In the genomic region with DNA sequence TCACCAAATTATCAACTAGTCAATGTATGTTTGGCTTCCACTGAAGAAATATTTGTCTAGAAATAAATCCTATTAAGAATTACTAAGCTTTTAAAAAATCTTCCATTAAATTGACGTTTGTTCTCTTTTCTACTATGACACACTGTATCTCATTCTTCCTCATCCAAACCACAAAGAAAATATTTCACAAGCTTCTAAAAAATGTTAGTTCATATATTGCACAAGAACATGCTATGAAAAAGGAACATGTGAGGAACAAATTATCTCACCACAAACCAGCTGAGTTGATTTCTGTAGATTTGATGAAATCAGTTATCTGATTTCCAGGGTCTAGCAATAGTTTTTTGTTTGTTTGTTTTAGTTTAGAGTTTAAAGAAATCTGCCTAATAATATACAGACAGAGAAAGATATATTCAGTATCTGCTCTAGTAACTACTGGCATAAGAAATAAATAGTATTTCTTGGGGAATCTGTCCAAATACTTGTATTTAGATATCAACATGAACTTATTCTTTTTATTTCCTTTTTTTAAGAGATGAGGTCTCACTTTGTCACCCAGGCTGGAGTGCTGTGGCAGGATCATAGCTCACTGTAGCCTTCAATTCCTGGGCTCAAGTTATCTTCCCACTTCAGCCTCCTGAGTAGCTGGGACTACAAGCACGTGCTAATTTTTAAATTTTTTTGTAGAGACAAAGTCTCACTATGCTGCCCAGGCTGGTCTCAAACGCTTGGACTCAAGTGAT, we compare ENCODE assay signal across 9 cellular contexts.
DNase-seq lines count a peak whose midpoint lies in the region; ATAC-seq and TF ChIP-seq lines count a peak whose summit lies in the region.
"Had no signal": no experiment of that assay in that cellular context is flagged by ENCODE, and none has a peak within 500 bp of the region (broad histone marks: within the 10 kb centered on the region; RNA-seq: fewer than 3 reads in every experiment).

No MANE protein-coding gene starts in this region.

- H3K9me3 ChIP-seq in right cardiac atrium (ENCODE audit: control insufficient read depth, low read length) (no peaks in the 10 kb centered on the region), suprapubic skin (no peaks in the 10 kb centered on the region)

- H3K9me3 Mint-ChIP-seq in activated T-helper 1 cell treated with anti-CD3 and anti-CD28 coated beads, Interleukin-12 subunit alpha, Interleukin-12 subunit beta, Interleukin-2, Interleukin-4 antibody, amounts not matched to agents 30 ng/mL and 10 ng/mL and 1 ng/mL, durations not matched to agents 14 hours and 24 hours and 36 hours, result peaks cover 11% of the 10 kb centered on the region

- peak overlapping the region; percentile 8 for H3K27ac Mint-ChIP-seq in activated T-helper 1 cell treated with anti-CD3 and anti-CD28 coated beads, Interleukin-12 subunit alpha, Interleukin-12 subunit beta, Interleukin-2, Interleukin-4 antibody, amounts not matched to agents 30 ng/mL and 10 ng/mL and 1 ng/mL, durations not matched to agents 14 hours and 24 hours and 36 hours

- TF ChIP-seq CTCF in suprapubic skin (IDR thresholded peaks at IDR 0.05), result no peak

- no peak overlapping the region for H3K4me3 ChIP-seq in Jurkat, Clone E6-1 (ENCODE audit: low read length)
- H3K4me3 ChIP-seq in right cardiac atrium (ENCODE audit: low read length) (no peak overlapping the region), suprapubic skin (no peak overlapping the region)

- peaks cover 3% of the 10 kb centered on the region for H3K4me1 ChIP-seq in right cardiac atrium (ENCODE audit: control insufficient read depth, insufficient read depth, low read length)
- H3K4me1 ChIP-seq in suprapubic skin, result peaks cover 5% of the 10 kb centered on the region

- TF ChIP-seq POLR2A in suprapubic skin (IDR thresholded peaks at IDR 0.05), result no peak

- peak; percentile 67 to 90 for ATAC-seq in right cardiac atrium
- ATAC-seq in GM18907 (IDR thresholded peaks at IDR 0.05; ENCODE audit: unreplicated experiment), result no peak
- ATAC-seq in GM21576 (IDR thresholded peaks at IDR 0.05; ENCODE audit: unreplicated experiment), result no peak

- H3K27me3 ChIP-seq in right cardiac atrium (ENCODE audit: control insufficient read depth, insufficient read depth), result no peaks in the 10 kb centered on the region
- no peaks in the 10 kb centered on the region for H3K27me3 ChIP-seq in suprapubic skin

- H3K27ac ChIP-seq in right cardiac atrium (ENCODE audit: low read length) (peak overlapping the region; percentile 45), suprapubic skin (peak overlapping the region; percentile 77)

- no peak overlapping the region for H3K4me3 Mint-ChIP-seq in activated T-helper 1 cell treated with anti-CD3 and anti-CD28 coated beads, Interleukin-12 subunit alpha, Interleukin-12 subunit beta, Interleukin-2, Interleukin-4 antibody, amounts not matched to agents 30 ng/mL and 10 ng/mL and 1 ng/mL, durations not matched to agents 14 hours and 24 hours and 36 hours

- peak; percentile 25 for DNase-seq in Jurkat, Clone E6-1 (ENCODE audit: low read depth, low spot score)
- no peak for DNase-seq in activated T-helper 1 cell treated with anti-CD3 and anti-CD28 coated beads, Interleukin-12 subunit alpha, Interleukin-12 subunit beta, Interleukin-2, Interleukin-4 antibody, amounts not matched to agents 30 ng/mL and 10 ng/mL and 1 ng/mL, durations not matched to agents 14 hours and 24 hours and 36 hours (ENCODE audit: low spot score)
- DNase-seq in right cardiac atrium (no peak), suprapubic skin (ENCODE audit: low spot score in 2 of 2) (no peak), HK-2 (ENCODE audit: unreplicated experiment) (no peak)
- DNase-seq: NCI-H1436; stimulated activated CD8-positive, alpha-beta memory T cell treated with anti-CD3 and anti-CD28 coated beads, Interleukin-4, amount 100 ng/mL, for 48 hours had no signal

- intact Hi-C loops in activated T-helper 1 cell treated with anti-CD3 and anti-CD28 coated beads, Interleukin-12 subunit alpha, Interleukin-12 subunit beta, Interleukin-2, Interleukin-4 antibody, amounts not matched to agents 30 ng/mL and 10 ng/mL and 1 ng/mL, durations not matched to agents 14 hours and 24 hours and 36 hours (cut with micrococcal nuclease), result loop anchor here (1.0 kb wide), 1 partner anchor 58 kb away; no protein-coding TSS in a partner anchor
- intact Hi-C loops in right cardiac atrium (cut with DNase I), result no loop called here

- H3K36me3 ChIP-seq in suprapubic skin, result no peaks in the 10 kb centered on the region

- peaks cover 55% of the 10 kb centered on the region for H3K36me3 Mint-ChIP-seq in activated T-helper 1 cell treated with anti-CD3 and anti-CD28 coated beads, Interleukin-12 subunit alpha, Interleukin-12 subunit beta, Interleukin-2, Interleukin-4 antibody, amounts not matched to agents 30 ng/mL and 10 ng/mL and 1 ng/mL, durations not matched to agents 14 hours and 24 hours and 36 hours (ENCODE audit: low read depth)

- WGBS in right cardiac atrium, result 41% methylated on average over 3 of the region's 3 CpGs
- 58% methylated on average over 2 of the region's 3 CpGs for WGBS in suprapubic skin

- H3K27me3 Mint-ChIP-seq in activated T-helper 1 cell treated with anti-CD3 and anti-CD28 coated beads, Interleukin-12 subunit alpha, Interleukin-12 subunit beta, Interleukin-2, Interleukin-4 antibody, amounts not matched to agents 30 ng/mL and 10 ng/mL and 1 ng/mL, durations not matched to agents 14 hours and 24 hours and 36 hours (ENCODE audit: insufficient read depth), result no peaks in the 10 kb centered on the region

- H3K4me1 Mint-ChIP-seq in activated T-helper 1 cell treated with anti-CD3 and anti-CD28 coated beads, Interleukin-12 subunit alpha, Interleukin-12 subunit beta, Interleukin-2, Interleukin-4 antibody, amounts not matched to agents 30 ng/mL and 10 ng/mL and 1 ng/mL, durations not matched to agents 14 hours and 24 hours and 36 hours (ENCODE audit: low read depth), result peaks cover 62% of the 10 kb centered on the region

- no peak for TF ChIP-seq EP300 in suprapubic skin (IDR thresholded peaks at IDR 0.05)

Comparison
In these comparisons a context has a peak if more than half of its experiments do, and no peak if none do; other contexts are left out.
1. ATAC-seq: peak in right cardiac atrium (2 of 2); none in GM18907 (single experiment) and GM21576 (single experiment).